Comparison of ENCODE assay signal across 8 cellular contexts in the genomic region with DNA sequence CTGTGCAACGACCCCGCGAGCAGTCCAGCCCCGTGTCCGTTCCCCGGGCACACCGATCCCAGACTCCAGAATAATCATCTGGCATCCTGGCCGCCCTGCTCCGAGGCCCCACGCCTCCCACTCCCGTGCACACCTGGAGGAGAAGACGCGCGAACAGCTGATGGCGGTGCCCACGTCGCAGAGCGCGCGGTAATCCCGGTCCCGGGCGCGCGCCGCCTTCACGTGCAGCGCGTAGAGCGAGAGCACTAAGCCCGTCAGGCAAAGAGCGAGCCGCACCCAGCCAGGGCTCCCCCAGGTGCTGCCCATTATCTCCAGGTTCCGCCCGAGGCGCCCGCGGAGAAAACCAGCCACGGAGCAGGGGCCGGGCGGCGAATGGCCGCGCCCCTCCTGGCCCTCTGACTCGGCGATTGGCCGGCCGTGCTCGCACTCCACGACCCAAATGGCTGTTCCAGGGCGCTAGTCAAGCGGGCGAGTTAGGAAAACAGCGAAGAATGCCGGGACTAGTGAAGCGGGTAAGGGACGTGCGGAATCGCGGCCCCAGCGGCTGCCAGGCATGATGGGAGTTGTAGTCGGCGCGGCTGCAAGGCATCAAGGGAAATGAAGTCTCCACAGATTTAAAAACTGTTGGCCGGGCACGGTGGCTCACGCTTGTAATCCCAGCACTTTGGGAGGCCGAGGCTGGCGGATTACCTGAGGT. TPM values are rescaled to one million over a fixed set of nuclear protein-coding genes. Genes with fewer than 3 reads are reported as not detected.
DNase-seq lines count a peak whose midpoint lies in the region; ATAC-seq and TF ChIP-seq lines count a peak whose summit lies in the region.

A gene (minus strand): TSS at position 374 of the 697 bp plus-strand sequence. CDS start 68 bp downstream, at position 306.

- peaks cover 0 to 22% (median 13%) of the 10 kb centered on the region in 6 donors for H3K36me3 ChIP-seq in spleen

- H3K27ac Mint-ChIP-seq in WTC11 = peak within 1 kb of the TSS; percentile 84
- H3K27ac Mint-ChIP-seq in immature natural killer cell = peak within 1 kb of the TSS; percentile 84 to 97 (median 90)

- H3K9me3 ChIP-seq in spleen = no peaks in the 10 kb centered on the region

- peak; percentile 78 for ATAC-seq in GM18870 (IDR thresholded peaks at IDR 0.05; ENCODE audit: unreplicated experiment)
- ATAC-seq in HG03135 (IDR thresholded peaks at IDR 0.05; ENCODE audit: unreplicated experiment) = peak; percentile 75
- peak; percentile 94 for ATAC-seq in WTC11

- H3K36me3 Mint-ChIP-seq in WTC11 = peaks cover 12% of the 10 kb centered on the region
- no peaks in the 10 kb centered on the region for H3K36me3 Mint-ChIP-seq in immature natural killer cell

- peaks cover 18 to 41% (median 30%) of the 10 kb centered on the region in 6 donors for H3K4me1 ChIP-seq in spleen

- CTCF ChIA-PET in AG04449 (lab: Yijun Ruan, JAX) = interaction anchor here (1.4 to 14.7 kb wide), 6 partner anchors 10 to 141 kb away, joined by 3 to 141 read pairs (median 13); a partner anchor contains a TSS
- CTCF ChIA-PET in WTC11 (lab: Charles Lee) = interaction anchor here (0.6 to 3.2 kb wide), 6 partner anchors 13 to 147 kb away, joined by 3 to 24 read pairs (median 4); a partner anchor contains a TSS

- 0 to 1% (median 1%) methylated on average over 28 to 69 of the region's 69 CpGs for WGBS in spleen, 5 donors

- POLR2A ChIA-PET in AG04449 (lab: Yijun Ruan, JAX) = interaction anchor here (1.2 kb wide), 2 partner anchors 23 to 86 kb away, joined by 4 to 6 read pairs; a partner anchor contains a TSS
- POLR2A ChIA-PET in WTC11 (lab: Charles Lee) = interaction anchor here (0.8 kb wide), 1 partner anchor 21 kb away, joined by 3 read pairs; a partner anchor contains a TSS

- TF ChIP-seq POLR2A in spleen (IDR thresholded peaks at IDR 0.05) = no peak

- peak within 1 kb of the TSS; percentile 87 for H3K4me3 Mint-ChIP-seq in WTC11
- peak within 1 kb of the TSS; percentile 78 to 97 (median 87) for H3K4me3 Mint-ChIP-seq in immature natural killer cell

- peak; percentile 78 for DNase-seq in AG04449 (ENCODE audit: low read depth, low spot score)
- DNase-seq in NCI-H2227 (lab: John Stamatoyannopoulos, UW; ENCODE audit: unreplicated experiment) = peak; percentile 97
- DNase-seq in WTC11 (ENCODE audit: low spot score) = peak; percentile 95
- DNase-seq in cardiac fibroblast (ENCODE audit: low read depth in 2 of 2) = peak; percentile 98 to 99
- peak; percentile 75 to 79 (median 77) for DNase-seq in immature natural killer cell
- DNase-seq in spleen = peak; percentile 96

- H3K27ac ChIP-seq in spleen = peak within 1 kb of the TSS; percentile 67 to 95 (median 89)

- intact Hi-C loops in spleen (cut with DNase I; ENCODE audit: low total_unique reads) = loop anchor here (10.0 kb wide), 1 partner anchor 110 kb away; a partner anchor contains a TSS

- H3K27me3 ChIP-seq in spleen (replicated peaks in 1 of 7) = no peaks in the 10 kb centered on the region

- no peak for TF ChIP-seq CTCF in AG04449 (IDR thresholded peaks at IDR 0.05; ENCODE audit: insufficient read depth, low read length, missing control alignments)
- no peak for TF ChIP-seq CTCF in WTC11 (IDR thresholded peaks at IDR 0.05)
- no peak for TF ChIP-seq CTCF in cardiac fibroblast (IDR thresholded peaks at IDR 0.05; ENCODE audit: low read depth, low read length)
- TF ChIP-seq CTCF in spleen (IDR thresholded peaks at IDR 0.05 in 8 of 11, conservative IDR thresholded peaks at IDR 0.05 in 3 of 11) = peak in 4 of 11 experiments; percentile 25 to 34 (median 28)

- H3K9me3 Mint-ChIP-seq in WTC11 = 0 out of 2 replicates have a peak, but pooled peaks cover 4% of the 10 kb centered on the region
- no peaks in the 10 kb centered on the region for H3K9me3 Mint-ChIP-seq in immature natural killer cell

- H3K4me3 ChIP-seq in AG04449 (ENCODE audit: low read depth, low read length) (peak within 1 kb of the TSS; percentile 95), cardiac fibroblast (replicated peaks in 1 of 2; ENCODE audit: low read depth in 2 of 2, low read length in 2 of 2) (peak within 1 kb of the TSS; percentile 75 to 99), spleen (peak within 1 kb of the TSS; percentile 48 to 84 (median 73))

- peaks cover 2% of the 10 kb centered on the region; the same call in 1 of the 2 replicates for H3K27me3 Mint-ChIP-seq in WTC11 (ENCODE audit: low read depth)
- peaks cover 10 to 12% (median 12%) of the 10 kb centered on the region in 3 donors for H3K27me3 Mint-ChIP-seq in immature natural killer cell (ENCODE audit: low read depth in 3 of 3)

- H3K4me1 Mint-ChIP-seq in WTC11 (peaks cover 14% of the 10 kb centered on the region), immature natural killer cell (peaks cover 22 to 30% of the 10 kb centered on the region in 2 donors)

TF ChIP-seq in WTC11, 78 proteins besides CTCF, POLR2A, EP300 and RAD21 (continues in another document):
- no peak; the same call in 1 of the 2 replicates for TF ChIP-seq ZNF121 (CRISPR knock-in tag; IDR thresholded peaks at IDR 0.05)
- TF ChIP-seq, protein P1, sequence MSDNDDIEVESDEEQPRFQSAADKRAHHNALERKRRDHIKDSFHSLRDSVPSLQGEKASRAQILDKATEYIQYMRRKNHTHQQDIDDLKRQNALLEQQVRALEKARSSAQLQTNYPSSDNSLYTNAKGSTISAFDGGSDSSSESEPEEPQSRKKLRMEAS (CRISPR knock-in tag; IDR thresholded peaks at IDR 0.05) = peak; percentile 74
- TF ChIP-seq, protein P2, sequence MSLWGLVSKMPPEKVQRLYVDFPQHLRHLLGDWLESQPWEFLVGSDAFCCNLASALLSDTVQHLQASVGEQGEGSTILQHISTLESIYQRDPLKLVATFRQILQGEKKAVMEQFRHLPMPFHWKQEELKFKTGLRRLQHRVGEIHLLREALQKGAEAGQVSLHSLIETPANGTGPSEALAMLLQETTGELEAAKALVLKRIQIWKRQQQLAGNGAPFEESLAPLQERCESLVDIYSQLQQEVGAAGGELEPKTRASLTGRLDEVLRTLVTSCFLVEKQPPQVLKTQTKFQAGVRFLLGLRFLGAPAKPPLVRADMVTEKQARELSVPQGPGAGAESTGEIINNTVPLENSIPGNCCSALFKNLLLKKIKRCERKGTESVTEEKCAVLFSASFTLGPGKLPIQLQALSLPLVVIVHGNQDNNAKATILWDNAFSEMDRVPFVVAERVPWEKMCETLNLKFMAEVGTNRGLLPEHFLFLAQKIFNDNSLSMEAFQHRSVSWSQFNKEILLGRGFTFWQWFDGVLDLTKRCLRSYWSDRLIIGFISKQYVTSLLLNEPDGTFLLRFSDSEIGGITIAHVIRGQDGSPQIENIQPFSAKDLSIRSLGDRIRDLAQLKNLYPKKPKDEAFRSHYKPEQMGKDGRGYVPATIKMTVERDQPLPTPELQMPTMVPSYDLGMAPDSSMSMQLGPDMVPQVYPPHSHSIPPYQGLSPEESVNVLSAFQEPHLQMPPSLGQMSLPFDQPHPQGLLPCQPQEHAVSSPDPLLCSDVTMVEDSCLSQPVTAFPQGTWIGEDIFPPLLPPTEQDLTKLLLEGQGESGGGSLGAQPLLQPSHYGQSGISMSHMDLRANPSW (CRISPR knock-in tag; conservative IDR thresholded peaks at IDR 0.05; ENCODE audit: low read depth) = no peak
- TF ChIP-seq FOXP1 (CRISPR knock-in tag; IDR thresholded peaks at IDR 0.05; ENCODE audit: borderline replicate concordance) = peak; percentile 83; the same call in 1 of the 2 replicates
- peak; percentile 40; the same call in 1 of the 2 replicates for TF ChIP-seq SP1 (CRISPR knock-in tag; conservative IDR thresholded peaks at IDR 0.05)
- TF ChIP-seq ZNF219 (CRISPR knock-in tag; IDR thresholded peaks at IDR 0.05; ENCODE audit: borderline replicate concordance) = no peak
- TF ChIP-seq, protein P3, sequence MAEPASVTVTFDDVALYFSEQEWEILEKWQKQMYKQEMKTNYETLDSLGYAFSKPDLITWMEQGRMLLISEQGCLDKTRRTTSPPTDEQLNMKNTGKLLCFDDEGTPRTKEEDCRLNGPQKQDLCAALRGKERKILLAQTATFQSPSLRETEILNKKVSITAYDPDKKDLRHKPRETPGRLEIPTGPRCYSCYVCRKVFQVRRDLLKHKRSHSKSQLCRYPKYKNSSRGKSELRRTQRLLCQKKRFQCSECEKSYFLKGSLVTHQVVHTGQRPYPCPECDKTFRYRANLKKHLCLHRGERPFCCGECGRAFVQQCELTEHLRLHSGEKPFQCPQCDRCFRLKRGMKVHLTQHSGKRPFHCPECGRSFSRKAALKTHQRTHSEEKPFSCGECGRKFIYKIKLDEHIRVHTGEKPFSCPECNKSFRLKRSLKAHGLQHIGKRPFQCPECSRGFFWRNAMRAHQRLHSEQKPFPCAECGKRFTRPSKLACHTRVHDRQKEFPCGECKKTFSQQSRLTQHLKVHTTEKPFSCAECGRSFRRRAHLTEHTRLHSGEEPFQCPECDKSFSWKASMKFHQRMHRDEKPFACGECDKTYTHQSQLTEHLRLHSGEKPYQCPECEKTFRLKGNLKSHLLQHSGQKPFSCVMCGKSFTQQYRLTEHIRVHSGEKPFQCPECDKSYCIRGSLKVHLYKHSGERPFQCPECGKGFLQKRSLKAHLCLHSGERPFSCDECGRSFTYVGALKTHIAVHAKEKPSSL (CRISPR knock-in tag; conservative IDR thresholded peaks at IDR 0.05) = no peak
- no peak for TF ChIP-seq RORB (CRISPR knock-in tag; IDR thresholded peaks at IDR 0.05)

RNA-seq across cellular contexts. Expression of the gene that starts here (rescaled TPM):
- total RNA-seq in WTC11 (2021) (85.7 to 114 TPM (median 110 TPM) in 3 replicates), spleen (10 to 100 TPM; 33.4 to 74.2 (median 48.2) TPM)
- polyA plus RNA-seq in immature natural killer cell (100 to 1,000 TPM; 114 to 164 (median 116) TPM), spleen (10 to 100 TPM; 23.5 to 56.6 (median 55.1) TPM)

Comparison
In these comparisons a context has a peak if more than half of its experiments do, and no peak if none do; other contexts are left out.
1. Peak in every context shown above with its lines: DNase-seq, ATAC-seq, H3K4me3 ChIP-seq and H3K27ac ChIP-seq.